ENCODE assay signal across 2 cellular contexts in genomic region chr19:34961775-34962174, GRCh38.
A peak's percentile ranks its signal among the peaks of the same experiment; 100 is the strongest.
TF ChIP-seq lines count a peak whose summit lies in the region.

No MANE protein-coding gene starts in this region.

TF ChIP-seq in HEK293, 187 proteins besides CTCF, POLR2A, EP300 and RAD21 (continued from another document):
- no peak for TF ChIP-seq ZBTB44 (tag by site-specific recombination; IDR thresholded peaks at IDR 0.05)
- peak; percentile 37; the same call in 1 of the 2 replicates for TF ChIP-seq ZFHX2 (tag by site-specific recombination; conservative IDR thresholded peaks at IDR 0.05)

TF ChIP-seq in WTC11, 78 proteins besides CTCF, POLR2A, EP300 and RAD21 (continued from another document):
- TF ChIP-seq FOXP4 (CRISPR knock-in tag; IDR thresholded peaks at IDR 0.05): no peak
